ENCODE assay signal across 23 cellular contexts in genomic region chr15:83105450-83105849, GRCh38. TPM values are rescaled to one million over a fixed set of nuclear protein-coding genes. Genes with fewer than 3 reads are reported as not detected.
DNase-seq lines count a peak whose midpoint lies in the region; ATAC-seq and TF ChIP-seq lines count a peak whose summit lies in the region.
"Had no signal": no experiment of that assay in that cellular context is flagged by ENCODE, and none has a peak within 500 bp of the region (broad histone marks: within the 10 kb centered on the region; RNA-seq: fewer than 3 reads in every experiment).

No MANE protein-coding gene starts in this region.

- no peaks in the 10 kb centered on the region for H3K36me3 ChIP-seq in CD4-positive, alpha-beta memory T cell (ENCODE audit: insufficient read depth, low read length)
- H3K36me3 ChIP-seq: heart left ventricle had no signal

- ATAC-seq in activated B cell treated with CpG ODN at 0.5 μM for 24 hours (ENCODE audit: low read depth) (no peak), naive B cell (ENCODE audit: low read depth in 2 of 2) (no peak), GM21825 (IDR thresholded peaks at IDR 0.05; ENCODE audit: unreplicated experiment) (no peak)
- ATAC-seq: heart left ventricle, left lobe of liver had no signal

- TF ChIP-seq CTCF in AG04450 (IDR thresholded peaks at IDR 0.05; ENCODE audit: low read depth, low read length) (no peak), activated B cell treated with CpG ODN at 0.5 μM for 24 hours (IDR thresholded peaks at IDR 0.05) (no peak)

- peaks cover 42 to 57% of the 10 kb centered on the region in 2 donors for H3K27me3 Mint-ChIP-seq in CD4-positive, alpha-beta memory T cell
- H3K27me3 Mint-ChIP-seq in activated B cell treated with CpG ODN at 0.5 μM for 24 hours, result peaks cover 28% of the 10 kb centered on the region
- peaks cover 19 to 56% (median 30%) of the 10 kb centered on the region in 3 donors for H3K27me3 Mint-ChIP-seq in naive B cell

- H3K9me3 Mint-ChIP-seq in CD4-positive, alpha-beta memory T cell, result peaks cover 0 to 2% (median 0%) of the 10 kb centered on the region in 8 donors
- no peaks in the 10 kb centered on the region for H3K9me3 Mint-ChIP-seq in activated B cell treated with CpG ODN at 0.5 μM for 24 hours
- no peaks in the 10 kb centered on the region for H3K9me3 Mint-ChIP-seq in naive B cell
- H3K9me3 Mint-ChIP-seq: activated CD4-positive, alpha-beta T cell treated with anti-CD3 and anti-CD28 coated beads, Interleukin-2, amount 10 ng/mL, durations not matched to agents 24 days and 14 days had no signal

- intact Hi-C loops in CD4-positive, alpha-beta memory T cell (cut with micrococcal nuclease), result no loop called here
- intact Hi-C loops in activated B cell treated with CpG ODN at 0.5 μM for 24 hours (cut with micrococcal nuclease), result loop anchor here (5.0 kb wide), 2 partner anchors 43 to 93 kb away; partner anchors contain the start of gene C15orf40

- H3K4me1 ChIP-seq in CD4-positive, alpha-beta memory T cell (ENCODE audit: insufficient read depth, low read length), result peaks cover 11% of the 10 kb centered on the region

- POLR2A ChIA-PET in AG04450 (lab: Yijun Ruan, JAX) (no interaction called here), activated B cell treated with CpG ODN at 0.5 μM for 24 hours (lab: Charles Lee) (interaction anchor here (0.8 to 1.1 kb wide), 2 partner anchors 38 to 96 kb away, joined by 3 to 4 read pairs; partner anchors contain the start of gene BTBD1)
- POLR2A ChIA-PET in CD4-positive, alpha-beta memory T cell (lab: Charles Lee; ENCODE audit: partially characterized antibody), result no interaction called here

- no peaks in the 10 kb centered on the region for H3K36me3 Mint-ChIP-seq in CD4-positive, alpha-beta memory T cell
- H3K36me3 Mint-ChIP-seq in activated B cell treated with CpG ODN at 0.5 μM for 24 hours (ENCODE audit: low read depth) (no peaks in the 10 kb centered on the region), naive B cell (peaks cover 0 to 6% of the 10 kb centered on the region in 2 donors)

- no peak overlapping the region for H3K27ac Mint-ChIP-seq in CD4-positive, alpha-beta memory T cell
- H3K27ac Mint-ChIP-seq in activated B cell treated with CpG ODN at 0.5 μM for 24 hours, result no peak overlapping the region
- H3K27ac Mint-ChIP-seq in naive B cell, result no peak overlapping the region
- H3K27ac Mint-ChIP-seq: activated CD4-positive, alpha-beta T cell treated with anti-CD3 and anti-CD28 coated beads, Interleukin-2, amount 10 ng/mL, durations not matched to agents 24 days and 14 days; CD4-positive, CD25-positive, alpha-beta regulatory T cell had no signal

- peaks cover 8% of the 10 kb centered on the region for H3K27me3 ChIP-seq in AG04450 (ENCODE audit: control insufficient read depth, insufficient read depth, low read length)
- peaks cover 11% of the 10 kb centered on the region for H3K27me3 ChIP-seq in CD4-positive, alpha-beta memory T cell (ENCODE audit: insufficient read depth, low read length)

- H3K27ac ChIP-seq in AG04450 (ENCODE audit: low read depth, low read length), result peak overlapping the region; percentile 11
- no peak overlapping the region for H3K27ac ChIP-seq in CD4-positive, alpha-beta memory T cell (ENCODE audit: low read depth, low read length)
- H3K27ac ChIP-seq: dorsolateral prefrontal cortex, heart left ventricle, KMS-11 had no signal

- H3K4me3 Mint-ChIP-seq in CD4-positive, alpha-beta memory T cell, result peak overlapping the region in 5 of 8 donors; percentile 43 to 74 (median 62)
- H3K4me3 Mint-ChIP-seq in activated B cell treated with CpG ODN at 0.5 μM for 24 hours (peak overlapping the region; percentile 64), naive B cell (peak overlapping the region; percentile 21 to 91 (median 74))
- H3K4me3 Mint-ChIP-seq: activated CD4-positive, alpha-beta T cell treated with anti-CD3 and anti-CD28 coated beads, Interleukin-2, amount 10 ng/mL, durations not matched to agents 24 days and 14 days had no signal

- DNase-seq in AG04450 (ENCODE audit: low read depth, low spot score) (no peak), activated B cell treated with CpG ODN at 0.5 μM for 24 hours (no peak), naive B cell (no peak), DMS114 treated with DMSO at 0.1 percent for 48 hours (lab: John Stamatoyannopoulos, UW; ENCODE audit: unreplicated experiment) (no peak), iPS-NIHi7 (ENCODE audit: extremely low spot score) (no peak)
- no peak for DNase-seq in CD4-positive, alpha-beta memory T cell
- no peak for DNase-seq in effector CD8-positive, alpha-beta T cell (lab: John Stamatoyannopoulos, UW)
- DNase-seq: activated CD4-positive, alpha-beta T cell treated with anti-CD3 and anti-CD28 coated beads, Interleukin-2, amount 10 ng/mL, durations not matched to agents 24 days and 14 days; CD4-positive, CD25-positive, alpha-beta regulatory T cell; central memory CD4-positive, alpha-beta T cell; dorsolateral prefrontal cortex; GF-D8; heart left ventricle; NCI-H1048; NCI-H187; NCI-H345; NCI-H82; stimulated activated CD4-positive, alpha-beta T cell treated with anti-CD3 and anti-CD28 coated beads, Interleukin-2, amount 100 ng/mL, for 48 hours; stimulated activated naive CD4-positive, alpha-beta T cell had no signal

- H3K9me3 ChIP-seq in AG04450 (ENCODE audit: control insufficient read depth, insufficient read depth, low read length), result no peaks in the 10 kb centered on the region; the same call in 1 of the 2 replicates
- no peaks in the 10 kb centered on the region for H3K9me3 ChIP-seq in CD4-positive, alpha-beta memory T cell (ENCODE audit: control insufficient read depth in 1 of 2, low read length in 2 of 2)
- H3K9me3 ChIP-seq: heart left ventricle had no signal

- H3K4me3 ChIP-seq in AG04450 (ENCODE audit: low read depth, low read length), result no peak overlapping the region
- no peak overlapping the region for H3K4me3 ChIP-seq in CD4-positive, alpha-beta memory T cell (ENCODE audit: low read length in 2 of 2)
- H3K4me3 ChIP-seq: dorsolateral prefrontal cortex, heart left ventricle had no signal

- peaks cover 6 to 25% (median 15%) of the 10 kb centered on the region in 4 donors for H3K4me1 Mint-ChIP-seq in CD4-positive, alpha-beta memory T cell
- H3K4me1 Mint-ChIP-seq in activated B cell treated with CpG ODN at 0.5 μM for 24 hours, result peaks cover 20% of the 10 kb centered on the region
- H3K4me1 Mint-ChIP-seq in naive B cell, result peaks cover 14 to 29% (median 21%) of the 10 kb centered on the region in 3 donors

- CTCF ChIA-PET in AG04450 (lab: Charles Lee), result interaction anchor here (1.1 kb wide), 1 partner anchor 95 kb away, joined by 3 read pairs; no protein-coding TSS in a partner anchor
- CTCF ChIA-PET in CD4-positive, alpha-beta memory T cell (lab: Charles Lee; ENCODE audit: partially characterized antibody), result no interaction called here
- CTCF ChIA-PET in activated B cell treated with CpG ODN at 0.5 μM for 24 hours (lab: Charles Lee), result interaction anchor here (0.8 kb wide), 1 partner anchor 10 kb away, joined by 3 read pairs; no protein-coding TSS in a partner anchor

RNA-seq across cellular contexts. Expression of gene TM6SF1, which starts 2.0 kb away (rescaled TPM):
- polyA plus RNA-seq in AG04450 (2011; rRNA removed) (11.5 and 15.1 TPM in 2 replicates), naive B cell (ENCODE audit: low read depth in 6 of 6) (1 to 10 TPM in 4 of 6 donors, under 1 TPM in 2; 0.94 to 2.8 (median 1.6) TPM)
- 7.0 and 7.6 TPM in 2 replicates for polyA minus RNA-seq in AG04450 (2011; rRNA and poly(A)+ RNA removed)
- under 1 TPM; 0.38 to 0.50 TPM for total RNA-seq in CD4-positive, alpha-beta memory T cell
- not detected for polyA plus RNA-seq in CD4-positive, alpha-beta memory T cell
- total RNA-seq in activated B cell treated with CpG ODN at 0.5 μM for 24 hours, result 3.9 and 4.1 TPM in 2 replicates
- total RNA-seq: HT-29 had no signal

RNA-seq across cellular contexts. Expression of gene BTBD1, which starts 38.4 kb away (rescaled TPM):
- polyA plus RNA-seq in AG04450 (2011; rRNA removed), result 89.8 and 113 TPM in 2 replicates
- polyA minus RNA-seq in AG04450 (2011; rRNA and poly(A)+ RNA removed), result 47.3 and 67.8 TPM in 2 replicates
- total RNA-seq in CD4-positive, alpha-beta memory T cell, result 10 to 100 TPM; 36.5 to 39.6 TPM
- polyA plus RNA-seq in CD4-positive, alpha-beta memory T cell, result 10 to 100 TPM; 49.0 to 54.9 TPM
- 47.9 and 54.2 TPM in 2 replicates for total RNA-seq in activated B cell treated with CpG ODN at 0.5 μM for 24 hours
- polyA plus RNA-seq in naive B cell (ENCODE audit: low read depth in 6 of 6), result 10 to 100 TPM; 37.3 to 64.0 (median 46.6) TPM
